Comparison of ENCODE assay signal across 28 cellular contexts in the genomic region with DNA sequence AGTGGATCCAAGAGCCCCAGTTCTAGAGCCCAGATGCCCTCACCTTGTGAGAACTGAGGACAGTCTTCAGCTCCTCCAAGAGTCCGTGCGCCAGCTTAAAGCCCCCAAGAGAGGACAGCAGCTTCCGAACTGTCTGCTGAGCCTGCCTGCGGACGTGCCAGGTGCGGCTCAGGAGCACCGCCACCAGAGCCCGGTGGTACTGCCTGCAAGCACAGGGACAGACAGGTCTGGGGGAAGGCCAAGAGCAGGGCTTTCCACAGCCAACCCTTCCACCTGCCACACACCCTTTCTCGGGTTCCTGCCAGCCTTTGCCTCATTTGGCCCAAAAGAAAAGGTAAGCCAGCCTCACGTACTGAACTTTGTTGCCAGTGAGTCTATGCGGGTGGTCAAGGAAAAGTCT. TPM values are rescaled to one million over a fixed set of nuclear protein-coding genes. Genes with fewer than 3 reads are reported as not detected.
DNase-seq lines count a peak whose midpoint lies in the region; ATAC-seq and TF ChIP-seq lines count a peak whose summit lies in the region.
"Had no signal": no experiment of that assay in that cellular context is flagged by ENCODE, and none has a peak within 500 bp of the region (broad histone marks: within the 10 kb centered on the region; RNA-seq: fewer than 3 reads in every experiment).

No MANE protein-coding gene starts in this region.

- H3K27ac ChIP-seq in GM23338 (ENCODE audit: low read depth) (no peak overlapping the region), Panc1 (ENCODE audit: low read length) (no peak overlapping the region)
- H3K27ac ChIP-seq: HL-60, PC-9, SJSA1 had no signal

- no peak overlapping the region; the same call in 1 of the 2 replicates for H3K27ac Mint-ChIP-seq in GM23338
- H3K27ac Mint-ChIP-seq: CD14-positive monocyte, T-cell had no signal

- H2AFZ ChIP-seq in GM23338 = no peak overlapping the region
- H2AFZ ChIP-seq: PC-9 had no signal

- CTCF ChIA-PET in Panc1 (lab: Charles Lee) = no interaction called here

- 0 out of 2 replicates have a peak, but pooled peaks cover 4% of the 10 kb centered on the region for H3K79me2 ChIP-seq in GM23338 (replicated peaks; ENCODE audit: insufficient read depth)

- no peak for TF ChIP-seq CTCF in GM23338 (conservative IDR thresholded peaks at IDR 0.05; ENCODE audit: low read depth in 2 of 2)
- TF ChIP-seq CTCF in Panc1 (IDR thresholded peaks at IDR 0.05) = no peak

- no peaks in the 10 kb centered on the region for H3K27me3 Mint-ChIP-seq in GM23338 (ENCODE audit: insufficient read depth, low read depth, poor library complexity)
- H3K27me3 Mint-ChIP-seq: CD8-positive, alpha-beta memory T cell; T-cell had no signal

- no peak overlapping the region for H3K4me3 Mint-ChIP-seq in GM23338
- H3K4me3 Mint-ChIP-seq: CD14-positive monocyte; CD8-positive, alpha-beta memory T cell; T-cell had no signal

- peaks cover 11% of the 10 kb centered on the region for H4K20me1 ChIP-seq in GM23338 (replicated peaks; ENCODE audit: insufficient read depth)

- POLR2A ChIA-PET in Panc1 (lab: Charles Lee) = no interaction called here

- H3K4me2 ChIP-seq in GM23338 = no peak overlapping the region
- H3K4me2 ChIP-seq: PC-9 had no signal

- H3K4me1 Mint-ChIP-seq in GM23338 = no peaks in the 10 kb centered on the region
- H3K4me1 Mint-ChIP-seq: CD14-positive monocyte; CD8-positive, alpha-beta memory T cell; T-cell had no signal

- H3K9me2 ChIP-seq in GM23338 (ENCODE audit: insufficient read depth) = no peaks in the 10 kb centered on the region

- H3K9me3 Mint-ChIP-seq in GM23338 = no peaks in the 10 kb centered on the region
- H3K9me3 Mint-ChIP-seq: CD14-positive monocyte; CD8-positive, alpha-beta memory T cell; T-cell had no signal

- no peaks in the 10 kb centered on the region; the same call in 1 of the 2 replicates for H3F3A ChIP-seq in GM23338 (replicated peaks; ENCODE audit: low read depth)

- ATAC-seq in GM23338 = peak; percentile 49; the same call in 2 of the 3 replicates
- 0 out of 2 replicates have a peak, but pooled peaks have one; percentile 37 for ATAC-seq in Panc1
- ATAC-seq in HG03025 (IDR thresholded peaks at IDR 0.05; ENCODE audit: low FRiP score, unreplicated experiment) = no peak
- ATAC-seq: T-cell had no signal

- H3K4me3 ChIP-seq in GM23338 = no peak overlapping the region
- no peak overlapping the region for H3K4me3 ChIP-seq in Panc1 (ENCODE audit: low read depth in 2 of 2, low read length in 2 of 2)
- H3K4me3 ChIP-seq: HAP-1, PC-9, SJSA1 had no signal

- H3K36me3 ChIP-seq in GM23338 (ENCODE audit: insufficient read depth) = peaks cover 63% of the 10 kb centered on the region
- H3K36me3 ChIP-seq in Panc1 (ENCODE audit: control insufficient read depth, insufficient read depth, low read length) = peaks cover 23% of the 10 kb centered on the region

- intact Hi-C loops in Panc1 (cut with micrococcal nuclease; ENCODE audit: unreplicated experiment) = no loop called here

- H3K4me1 ChIP-seq in GM23338 (ENCODE audit: insufficient read depth) = no peaks in the 10 kb centered on the region
- H3K4me1 ChIP-seq in Panc1 (ENCODE audit: control insufficient read depth, insufficient read depth, low read length) = no peaks in the 10 kb centered on the region
- H3K4me1 ChIP-seq: BE2C, HAP-1, SJSA1 had no signal

- H3K36me3 Mint-ChIP-seq in GM23338 (ENCODE audit: low read depth) = peaks cover 70% of the 10 kb centered on the region

- DNase-seq in GM23338 (ENCODE audit: low spot score) = no peak
- no peak for DNase-seq in Panc1 (ENCODE audit: low read depth, low spot score)
- DNase-seq in cerebellar nuclear complex (lab: John Stamatoyannopoulos, UW) = peak; percentile 25 to 65
- no peak for DNase-seq in GF-D8 (lab: John Stamatoyannopoulos, UW)
- DNase-seq in DMS153 treated with DMSO at 0.1 percent for 48 hours (lab: John Stamatoyannopoulos, UW; ENCODE audit: unreplicated experiment) = no peak
- no peak for DNase-seq in NCI-H2107 treated with DMSO at 0.1 percent for 48 hours (lab: John Stamatoyannopoulos, UW; ENCODE audit: unreplicated experiment)
- DNase-seq: BE2C; CD8-positive, alpha-beta memory T cell; DMS 273 treated with DMSO at 0.1 percent for 48 hours; DMS79 treated with DMSO at 0.1 percent for 48 hours; GOT3; Karpas-422; NCI-H1092 treated with DMSO at 0.1 percent for 48 hours; NCI-H1436; NCI-H187 treated with DMSO at 0.1 percent for 48 hours; NCI-H2107; NCI-H446; NCI-H524 treated with DMSO at 0.1 percent for 48 hours; NCI-H774; PC-9; Right ventricle myocardium superior; RPMI8226; T-cell had no signal

- no peaks in the 10 kb centered on the region for H3K9me3 ChIP-seq in Panc1 (ENCODE audit: control insufficient read depth, insufficient read depth, low read depth, low read length)
- H3K9me3 ChIP-seq: BE2C, HAP-1, SJSA1 had no signal

- in situ Hi-C loops in Panc1 (cut with HindIII; ENCODE audit: low pct_unique_long_range_greater_than_20kb, low sequenced_read_pairs) = no loop called here

- H3K27me3 ChIP-seq in GM23338 (ENCODE audit: insufficient read depth) (no peaks in the 10 kb centered on the region), Panc1 (ENCODE audit: control insufficient read depth, insufficient read depth, low read length) (no peaks in the 10 kb centered on the region)
- H3K27me3 ChIP-seq: BE2C, SJSA1 had no signal

- BruUV-seq in Panc1 (replicated peaks; lab: Mats Ljungman, UMichigan) = no TSS peak

TF ChIP-seq in GM23338, 12 proteins besides CTCF, POLR2A, EP300 and RAD21 (continues in another document):
- no peak for TF ChIP-seq JUNB (IDR thresholded peaks at IDR 0.05; ENCODE audit: unreplicated experiment)
- TF ChIP-seq STAT1 (IDR thresholded peaks at IDR 0.05; ENCODE audit: unreplicated experiment) = no peak
- no peak for TF ChIP-seq ZNF331 (CRISPR knock-in tag; IDR thresholded peaks at IDR 0.05; ENCODE audit: low read depth)
- no peak for TF ChIP-seq CREB1 (CRISPR knock-in tag; IDR thresholded peaks at IDR 0.05; ENCODE audit: low read depth)

RNA-seq across cellular contexts. Expression of gene GCN1, which starts 30.2 kb away (rescaled TPM):
- 141 and 177 TPM in 2 replicates for total RNA-seq in GM23338 (2014; rRNA removed; shearing (Covaris generic))
- 18.0 and 18.2 TPM in 2 replicates for polyA plus RNA-seq in GM23338 (2016; fragmentation: Nextera tagmentation; extraction: Ambion mirVana)
- total RNA-seq in Panc1 (2021; ENCODE audit: unreplicated experiment) = 175 TPM
- 125 TPM for polyA plus RNA-seq in Panc1 (2012; ENCODE audit: insufficient read length)

RNA-seq across cellular contexts. Expression of gene RPLP0, which starts 36.6 kb away (rescaled TPM):
- total RNA-seq in GM23338 (2014; rRNA removed; shearing (Covaris generic)) = 4,855 and 4,916 TPM in 2 replicates
- 2,219 and 2,404 TPM in 2 replicates for polyA plus RNA-seq in GM23338 (2016; fragmentation: Nextera tagmentation; extraction: Ambion mirVana)
- 2,628 TPM for total RNA-seq in Panc1 (2021; ENCODE audit: unreplicated experiment)
- polyA plus RNA-seq in Panc1 (2012; ENCODE audit: insufficient read length) = 4,062 TPM

RNA-seq across cellular contexts. Expression of gene RAB35, which starts 47.7 kb away (rescaled TPM):
- total RNA-seq in GM23338 (2014; rRNA removed; shearing (Covaris generic)) = 15.9 and 16.9 TPM in 2 replicates
- 9.9 and 12.6 TPM in 2 replicates for polyA plus RNA-seq in GM23338 (2016; fragmentation: Nextera tagmentation; extraction: Ambion mirVana)
- 62.0 TPM for total RNA-seq in Panc1 (2021; ENCODE audit: unreplicated experiment)
- 90.8 TPM for polyA plus RNA-seq in Panc1 (2012; ENCODE audit: insufficient read length)

Comparison
In these comparisons a context has a peak if more than half of its experiments do, and no peak if none do; other contexts are left out.
1. DNase-seq: peak in cerebellar nuclear complex (2 of 2); none in GM23338 (single experiment), Panc1 (single experiment), GF-D8 (single experiment), DMS153 treated with DMSO at 0.1 percent for 48 hours (single experiment) and NCI-H2107 treated with DMSO at 0.1 percent for 48 hours (single experiment).